10 cellular contexts compared by ENCODE assay signal in genomic region chr10:123380491-123381085, GRCh38.
A peak's percentile ranks its signal among the peaks of the same experiment; 100 is the strongest.
DNase-seq lines count a peak whose midpoint lies in the region; ATAC-seq, FAIRE-seq and TF ChIP-seq lines count a peak whose summit lies in the region.
"Had no signal": no experiment of that assay in that cellular context is flagged by ENCODE, and none has a peak within 500 bp of the region (broad histone marks: within the 10 kb centered on the region; RNA-seq: fewer than 3 reads in every experiment).

No MANE protein-coding gene starts in this region.

- whole genome bisulfite sequencing in A549 (ENCODE audit: missing lambda C conversion rate) = 40% methylated on average over 7 of the region's 7 CpGs

- TF ChIP-seq EP300 in A549 (IDR thresholded peaks at IDR 0.05) = no peak

- POLR2A ChIA-PET in A549 (lab: Yijun Ruan, JAX) = interaction anchor here (0.6 to 1.0 kb wide), 3 partner anchors 227 to 1389 kb away, joined by 3 to 4 read pairs (median 4); partner anchors contain the start of gene BUB3

- ATAC-seq in A549 = peak; percentile 52 to 76; a peak in 4 of 6 replicates
- ATAC-seq in HG02938 (IDR thresholded peaks at IDR 0.05; ENCODE audit: unreplicated experiment) = no peak
- ATAC-seq: activated naive CD8-positive, alpha-beta T cell treated with anti-CD3 and anti-CD28 coated beads, Interleukin-2, amount 50 U/mL, for 24 hours; stimulated activated naive CD8-positive, alpha-beta T cell treated with anti-CD3 and anti-CD28 coated beads, Interleukin-15, amount 100 ng/mL, for 72 hours had no signal

- DNase-seq in A549 (ENCODE audit: low read depth in 1 of 2, low spot score in 1 of 2) (peak; percentile 12 to 35), GM12892 (ENCODE audit: insufficient read length) (no peak), NOMO-1 treated with DMSO at 0.1 percent for 48 hours (lab: John Stamatoyannopoulos, UW; ENCODE audit: unreplicated experiment) (peak; percentile 60), fibroblast of the aortic adventitia (ENCODE audit: low read depth) (peak; percentile 67), NK-92 (lab: John Stamatoyannopoulos, UW; ENCODE audit: unreplicated experiment) (no peak), H7 (no peak), vagina (ENCODE audit: extremely low spot score in 2 of 2) (no peak)
- DNase-seq: activated naive CD8-positive, alpha-beta T cell treated with anti-CD3 and anti-CD28 coated beads, Interleukin-2, amount 50 U/mL, for 24 hours; stimulated activated naive CD8-positive, alpha-beta T cell treated with anti-CD3 and anti-CD28 coated beads, Interleukin-15, amount 100 ng/mL, for 72 hours had no signal

- H3K36me3 ChIP-seq in H7 (replicated peaks; ENCODE audit: control insufficient read depth, insufficient read depth, low read length) (no peaks in the 10 kb centered on the region), vagina (no peaks in the 10 kb centered on the region)

- H3K4me1 ChIP-seq in A549 (peaks cover 10% of the 10 kb centered on the region), vagina (no peaks in the 10 kb centered on the region)

- H3K27me3 ChIP-seq in H7 (ENCODE audit: control insufficient read depth, insufficient read depth, low read length) (no peaks in the 10 kb centered on the region), vagina (no peaks in the 10 kb centered on the region)

- H3K4me3 ChIP-seq in A549 (no peak overlapping the region), fibroblast of the aortic adventitia (ENCODE audit: low read depth, low read length) (no peak overlapping the region), H7 (ENCODE audit: insufficient read depth, low read depth, low read length) (no peak overlapping the region), vagina (no peak overlapping the region)

- peaks cover 2% of the 10 kb centered on the region; the same call in 1 of the 3 replicates for H3K9me3 ChIP-seq in A549
- H3K9me3 ChIP-seq in vagina = no peaks in the 10 kb centered on the region

- no peak for TF ChIP-seq POLR2A in A549 (IDR thresholded peaks at IDR 0.05; ENCODE audit: low read length)
- no peak for TF ChIP-seq POLR2A in GM12892 (IDR thresholded peaks at IDR 0.05; ENCODE audit: low read depth, low read length)
- no peak for TF ChIP-seq POLR2A in vagina (IDR thresholded peaks at IDR 0.05)

- intact Hi-C loops in vagina (cut with DNase I) = no loop called here

- CTCF ChIA-PET in A549 (lab: Yijun Ruan, JAX) = interaction anchor here (0.6 to 4.1 kb wide), 43 partner anchors 8 to 398 kb away, joined by 3 to 82 read pairs (median 4); partner anchors contain the start of gene BUB3

- FAIRE-seq in A549 (lab: Jason Lieb, UNC) (no peak), GM12892 (lab: Jason Lieb, UNC) (peak; percentile 57)

- no peak overlapping the region for H3K27ac ChIP-seq in A549
- no peak overlapping the region for H3K27ac ChIP-seq in vagina

- peak; percentile 61 to 65 for TF ChIP-seq RAD21 in A549 (conservative IDR thresholded peaks at IDR 0.05 in 1 of 2, IDR thresholded peaks at IDR 0.05 in 1 of 2)

- TF ChIP-seq CTCF in A549 (IDR thresholded peaks at IDR 0.05) (peak; percentile 52), fibroblast of the aortic adventitia (IDR thresholded peaks at IDR 0.05; ENCODE audit: insufficient read depth, low read length) (peak; percentile 60), vagina (IDR thresholded peaks at IDR 0.05) (no peak)

- no peak overlapping the region for H3K4me2 ChIP-seq in A549

TF ChIP-seq in A549, 52 proteins besides CTCF, POLR2A, EP300 and RAD21:
- peak; percentile 61 for TF ChIP-seq SMC3 (IDR thresholded peaks at IDR 0.05)
- TF ChIP-seq ZFP36 (IDR thresholded peaks at IDR 0.05; ENCODE audit: borderline replicate concordance, partially characterized antibody) = no peak

Comparison
In these comparisons a context has a peak if more than half of its experiments do, and no peak if none do; other contexts are left out.
1. DNase-seq: peak in A549 (2 of 2), NOMO-1 treated with DMSO at 0.1 percent for 48 hours (single experiment) and fibroblast of the aortic adventitia (single experiment); none in GM12892 (single experiment), NK-92 (single experiment), H7 (single experiment) and vagina (0 of 2).
2. CTCF ChIP-seq: peak in A549 (single experiment) and fibroblast of the aortic adventitia (single experiment); none in vagina (0 of 3).